In genomic region chr3:145197051-145197562, GRCh38 we compare ENCODE assay signal across 17 cellular contexts.
DNase-seq lines count a peak whose midpoint lies in the region; ATAC-seq, FAIRE-seq and TF ChIP-seq lines count a peak whose summit lies in the region.
"Had no signal": no experiment of that assay in that cellular context is flagged by ENCODE, and none has a peak within 500 bp of the region (broad histone marks: within the 10 kb centered on the region; RNA-seq: fewer than 3 reads in every experiment).

No MANE protein-coding gene starts in this region.

- peak overlapping the region; percentile 11; the same call in 1 of the 2 replicates for H2BK12ac ChIP-seq in H1 (ENCODE audit: low read depth, low read length)

- H3K27ac ChIP-seq in H1 (ENCODE audit: low read depth, low read length) (no peak overlapping the region), testis (no peak overlapping the region), uterus (no peak overlapping the region)

- no peaks in the 10 kb centered on the region for H3K36me3 ChIP-seq in H1 (ENCODE audit: control insufficient read depth in 2 of 4, insufficient read depth in 4 of 4, low read length in 3 of 4)
- H3K36me3 ChIP-seq in testis (ENCODE audit: low read depth, missing control alignments), result no peaks in the 10 kb centered on the region
- H3K36me3 ChIP-seq in H7 (replicated peaks; ENCODE audit: control insufficient read depth, insufficient read depth, low read length), result no peaks in the 10 kb centered on the region
- H3K36me3 ChIP-seq in uterus, result no peaks in the 10 kb centered on the region
- H3K36me3 ChIP-seq: HAP-1 had no signal

- H4K5ac ChIP-seq in H1 (ENCODE audit: insufficient read length, low read depth, low read length), result no peak overlapping the region

- H3K79me1 ChIP-seq in H1 (ENCODE audit: low read depth, low read length), result no peaks in the 10 kb centered on the region

- no peak overlapping the region for H3K4ac ChIP-seq in H1 (replicated peaks; ENCODE audit: insufficient read length, low read depth, low read length)

- no peak overlapping the region for H4K8ac ChIP-seq in H1 (ENCODE audit: extremely low read depth, insufficient read depth, low read length)

- no peak for TF ChIP-seq RAD21 in H1 (IDR thresholded peaks at IDR 0.05 in 1 of 2, conservative IDR thresholded peaks at IDR 0.05 in 1 of 2; ENCODE audit: low read depth in 2 of 2, low read length in 2 of 2)

- H2BK20ac ChIP-seq in H1 (ENCODE audit: low read length), result no peak overlapping the region

- H3K9ac ChIP-seq in H1 (replicated peaks in 1 of 4; ENCODE audit: extremely low read depth in 1 of 4, low read depth in 3 of 4, low read length in 3 of 4), result no peak overlapping the region

- no peak overlapping the region for H3K14ac ChIP-seq in H1 (ENCODE audit: insufficient read length)

- ATAC-seq in Right ventricle myocardium inferior, result no peak
- ATAC-seq: T-cell had no signal

- H4K20me1 ChIP-seq in H1 (replicated peaks in 1 of 2; ENCODE audit: control insufficient read depth in 1 of 2, insufficient read depth in 2 of 2, low read length in 2 of 2), result no peaks in the 10 kb centered on the region

- no peak overlapping the region for H3K23ac ChIP-seq in H1 (ENCODE audit: insufficient read length)

- TF ChIP-seq POLR2A in H1 (IDR thresholded peaks at IDR 0.05; ENCODE audit: control extremely low read depth in 1 of 2, low read depth in 2 of 2, low read length in 2 of 2) (no peak), testis (IDR thresholded peaks at IDR 0.05) (no peak), uterus (IDR thresholded peaks at IDR 0.05) (no peak)

- H2AFZ ChIP-seq in H1 (ENCODE audit: low read length), result no peak overlapping the region

- no peak overlapping the region for H2BK15ac ChIP-seq in H1 (ENCODE audit: low read length)

- H3K4me3 ChIP-seq in H1 (ENCODE audit: extremely low read depth in 1 of 4, insufficient read depth in 2 of 4, low read depth in 3 of 4, low read length in 4 of 4), result no peak overlapping the region
- no peak overlapping the region for H3K4me3 ChIP-seq in testis
- no peak overlapping the region for H3K4me3 ChIP-seq in H7 (ENCODE audit: insufficient read depth, low read depth, low read length)
- H3K4me3 ChIP-seq in uterus, result no peak overlapping the region
- H3K4me3 ChIP-seq: HAP-1 had no signal

- H3K9me3 ChIP-seq in H1 (ENCODE audit: insufficient read depth in 2 of 2, low read depth in 1 of 2, low read length in 1 of 2), result no peaks in the 10 kb centered on the region
- no peaks in the 10 kb centered on the region for H3K9me3 ChIP-seq in testis
- H3K9me3 ChIP-seq in uterus, result no peaks in the 10 kb centered on the region
- H3K9me3 ChIP-seq: HAP-1 had no signal

- no peak overlapping the region for H3K18ac ChIP-seq in H1 (ENCODE audit: extremely low read depth, low read length)

- no peak overlapping the region for H2AK5ac ChIP-seq in H1 (ENCODE audit: low read depth, low read length)

- H2BK5ac ChIP-seq in H1 (ENCODE audit: low read depth, low read length), result no peak overlapping the region

- H3K56ac ChIP-seq in H1 (replicated peaks; ENCODE audit: insufficient read length, low read depth, low read length), result no peak overlapping the region

- H3K4me1 ChIP-seq in H1 (replicated peaks in 1 of 4; ENCODE audit: control insufficient read depth in 3 of 4, insufficient read depth in 4 of 4, low read length in 3 of 4), result no peaks in the 10 kb centered on the region
- H3K4me1 ChIP-seq in testis, result no peaks in the 10 kb centered on the region
- no peaks in the 10 kb centered on the region for H3K4me1 ChIP-seq in uterus
- H3K4me1 ChIP-seq: HAP-1 had no signal

- DNase-seq in cardiac septum (ENCODE audit: low spot score) (peak; percentile 71), Right ventricle myocardium inferior (ENCODE audit: missing footprints) (no peak), NCI-H1105 treated with DMSO at 0.1 percent for 48 hours (lab: John Stamatoyannopoulos, UW) (peak; percentile 67), H1 (ENCODE audit: low read depth in 1 of 2, low spot score in 2 of 2) (no peak), testis (peak; percentile 73), SKM-1 (lab: John Stamatoyannopoulos, UW; ENCODE audit: unreplicated experiment) (no peak), H7 (no peak), uterus (no peak)
- DNase-seq: ACHN; CD4-positive, alpha-beta T cell; IMR-90; Kasumi-1; NCI-H1436; RPMI8226; T-cell had no signal

- FAIRE-seq in H1 (lab: Jason Lieb, UNC), result no peak
- FAIRE-seq: GM18507 had no signal

- H3K79me2 ChIP-seq in H1 (ENCODE audit: control insufficient read depth in 1 of 2, insufficient read depth in 2 of 2, low read length in 2 of 2), result no peaks in the 10 kb centered on the region

- H3K27me3 ChIP-seq in H1 (replicated peaks in 1 of 4; ENCODE audit: control insufficient read depth in 3 of 4, extremely low read depth in 1 of 4, insufficient read depth in 3 of 4, low read length in 3 of 4) (no peaks in the 10 kb centered on the region), testis (no peaks in the 10 kb centered on the region), H7 (ENCODE audit: control insufficient read depth, insufficient read depth, low read length) (no peaks in the 10 kb centered on the region), uterus (no peaks in the 10 kb centered on the region)

- H4K91ac ChIP-seq in H1 (replicated peaks; ENCODE audit: insufficient read length, low read length), result no peak overlapping the region

- CTCF ChIA-PET in H1 (lab: Charles Lee; ENCODE audit: partially characterized antibody), result no interaction called here

- POLR2A ChIA-PET in H1 (lab: Charles Lee; ENCODE audit: partially characterized antibody), result no interaction called here

- TF ChIP-seq CTCF in H1 (IDR thresholded peaks at IDR 0.05; ENCODE audit: control extremely low read depth in 1 of 3, insufficient read depth in 1 of 3, low read depth in 1 of 3, low read length in 3 of 3) (no peak), testis (IDR thresholded peaks at IDR 0.05) (no peak), uterus (IDR thresholded peaks at IDR 0.05) (no peak)

- H3K4me2 ChIP-seq in H1 (ENCODE audit: insufficient read depth in 1 of 2, low read depth in 2 of 2, low read length in 2 of 2), result no peak overlapping the region

- no peak overlapping the region for H2BK120ac ChIP-seq in H1 (replicated peaks; ENCODE audit: low read depth, low read length)

- no peak for TF ChIP-seq EP300 in H1 (IDR thresholded peaks at IDR 0.05; ENCODE audit: borderline replicate concordance in 1 of 2, low read depth in 2 of 2, low read length in 2 of 2)

- intact Hi-C loops in cardiac septum (cut with DNase I), result no loop called here
- intact Hi-C loops in Right ventricle myocardium inferior (cut with DNase I), result no loop called here
- intact Hi-C loops in testis (cut with DNase I; ENCODE audit: low total_unique reads), result no loop called here
- intact Hi-C loops in uterus (cut with DNase I; ENCODE audit: low total_unique reads), result no loop called here

- no peaks in the 10 kb centered on the region for H3K23me2 ChIP-seq in H1 (ENCODE audit: low read depth, low read length)

- WGBS in H1 (ENCODE audit: extremely low coverage in 1 of 2, insufficient coverage in 1 of 2, insufficient read length in 1 of 2, insufficient replicate concordance in 2 of 2, low coverage in 1 of 2, low lambda C conversion rate in 2 of 2, missing lambda C conversion rate in 1 of 2), 2 experiments, result 90% methylated on average over 1 of the region's 1 CpG; no CpG with 5 or more reads in 1 of the 2 experiments
- 56 to 83% methylated on average over 1 of the region's 1 CpG for WGBS in testis, 2 donors

TF ChIP-seq in H1, 55 proteins besides CTCF, POLR2A, EP300 and RAD21 (continues in another document):
- TF ChIP-seq SRF (IDR thresholded peaks at IDR 0.05; ENCODE audit: low read depth, low read length) (no peak), TAF1 (IDR thresholded peaks at IDR 0.05; ENCODE audit: low read depth, low read length) (no peak), RFX5 (IDR thresholded peaks at IDR 0.05; ENCODE audit: borderline replicate concordance, low read depth, low read length) (no peak), KDM1A (IDR thresholded peaks at IDR 0.05; ENCODE audit: borderline replicate concordance, low read length) (no peak)

Comparison
In these comparisons a context has a peak if more than half of its experiments do, and no peak if none do; other contexts are left out.
1. DNase-seq: peak in cardiac septum (single experiment), NCI-H1105 treated with DMSO at 0.1 percent for 48 hours (single experiment) and testis (single experiment); none in Right ventricle myocardium inferior (single experiment), H1 (0 of 2), SKM-1 (single experiment), H7 (single experiment) and uterus (0 of 2).